1 cellular context compared by ENCODE assay signal in the genomic region with DNA sequence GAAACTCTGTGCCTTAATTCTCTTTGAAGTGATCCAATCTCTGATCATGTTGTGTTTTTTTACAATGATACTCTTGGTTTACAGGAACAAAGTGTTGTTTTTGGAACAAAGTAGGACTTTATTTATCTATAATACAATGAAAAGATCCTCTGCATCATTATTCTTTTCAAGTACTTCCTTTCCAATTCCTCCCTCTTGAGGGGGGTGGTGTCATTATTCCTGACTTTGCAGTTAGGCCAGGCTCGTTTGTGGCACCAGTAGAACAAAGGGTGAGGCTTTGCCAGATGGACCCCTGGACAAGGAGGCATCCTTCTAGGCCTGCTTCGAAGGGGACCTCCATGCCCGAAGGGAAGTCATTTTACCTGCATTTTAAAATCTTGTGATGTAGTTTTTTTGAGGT.
TF ChIP-seq lines count a peak whose summit lies in the region.

No MANE protein-coding gene starts in this region.

TF ChIP-seq in WTC11, 78 proteins besides CTCF, POLR2A, EP300 and RAD21 (continued from another document):
- TF ChIP-seq ZNF219 (CRISPR knock-in tag; IDR thresholded peaks at IDR 0.05; ENCODE audit: borderline replicate concordance) (no peak), E2F1 (CRISPR knock-in tag; IDR thresholded peaks at IDR 0.05) (no peak), ZNF281 (CRISPR knock-in tag; IDR thresholded peaks at IDR 0.05) (no peak), ZNF263 (CRISPR knock-in tag; IDR thresholded peaks at IDR 0.05; ENCODE audit: low read depth) (no peak), OVOL2 (CRISPR knock-in tag; IDR thresholded peaks at IDR 0.05; ENCODE audit: borderline replicate concordance) (no peak), HMGA2 (CRISPR knock-in tag; IDR thresholded peaks at IDR 0.05) (no peak), CDX4 (CRISPR knock-in tag; IDR thresholded peaks at IDR 0.05; ENCODE audit: borderline replicate concordance) (no peak), CBFB (CRISPR knock-in tag; IDR thresholded peaks at IDR 0.05; ENCODE audit: low read depth) (no peak), HMGXB4 (CRISPR knock-in tag; IDR thresholded peaks at IDR 0.05) (no peak), CREB1 (CRISPR knock-in tag; IDR thresholded peaks at IDR 0.05) (no peak), SMAD3 (CRISPR knock-in tag; IDR thresholded peaks at IDR 0.05; ENCODE audit: borderline replicate concordance) (no peak), ZNF512 (CRISPR knock-in tag; IDR thresholded peaks at IDR 0.05; ENCODE audit: borderline replicate concordance) (no peak), NR2C2 (CRISPR knock-in tag; IDR thresholded peaks at IDR 0.05) (no peak), JUN (CRISPR knock-in tag; IDR thresholded peaks at IDR 0.05) (no peak), MLX (CRISPR knock-in tag; IDR thresholded peaks at IDR 0.05) (no peak), FOXK1 (CRISPR knock-in tag; IDR thresholded peaks at IDR 0.05) (no peak)
- TF ChIP-seq, protein P1, sequence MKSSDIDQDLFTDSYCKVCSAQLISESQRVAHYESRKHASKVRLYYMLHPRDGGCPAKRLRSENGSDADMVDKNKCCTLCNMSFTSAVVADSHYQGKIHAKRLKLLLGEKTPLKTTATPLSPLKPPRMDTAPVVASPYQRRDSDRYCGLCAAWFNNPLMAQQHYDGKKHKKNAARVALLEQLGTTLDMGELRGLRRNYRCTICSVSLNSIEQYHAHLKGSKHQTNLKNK (CRISPR knock-in tag; IDR thresholded peaks at IDR 0.05): no peak
- TF ChIP-seq, protein P2, sequence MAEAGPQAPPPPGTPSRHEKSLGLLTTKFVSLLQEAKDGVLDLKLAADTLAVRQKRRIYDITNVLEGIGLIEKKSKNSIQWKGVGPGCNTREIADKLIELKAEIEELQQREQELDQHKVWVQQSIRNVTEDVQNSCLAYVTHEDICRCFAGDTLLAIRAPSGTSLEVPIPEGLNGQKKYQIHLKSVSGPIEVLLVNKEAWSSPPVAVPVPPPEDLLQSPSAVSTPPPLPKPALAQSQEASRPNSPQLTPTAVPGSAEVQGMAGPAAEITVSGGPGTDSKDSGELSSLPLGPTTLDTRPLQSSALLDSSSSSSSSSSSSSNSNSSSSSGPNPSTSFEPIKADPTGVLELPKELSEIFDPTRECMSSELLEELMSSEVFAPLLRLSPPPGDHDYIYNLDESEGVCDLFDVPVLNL (CRISPR knock-in tag; IDR thresholded peaks at IDR 0.05; ENCODE audit: borderline replicate concordance, low read depth): no peak
